Comparison of ENCODE assay signal across 8 cellular contexts in genomic region chr17:77066726-77067409, GRCh38.
DNase-seq lines count a peak whose midpoint lies in the region; ATAC-seq, FAIRE-seq and TF ChIP-seq lines count a peak whose summit lies in the region.
"Not testable (repeated sequence)": the region's sequence is repeated elsewhere in the genome, so short reads cannot be mapped to it uniquely, and the experiment has no call there.

No MANE protein-coding gene starts in this region.

- intact Hi-C loops in dorsolateral prefrontal cortex (cut with DNase I): loop anchor here in 1 of 2 donors (1.0 kb wide), 1 partner anchor 199 kb away; the partner anchor contains the start of gene MGAT5B
- intact Hi-C loops in sciatic nerve (cut with DNase I): not testable (repeated sequence)

- not testable (repeated sequence) for H3K27me3 ChIP-seq in dorsolateral prefrontal cortex

- H3K4me3 ChIP-seq in dorsolateral prefrontal cortex: not testable (repeated sequence)

- peak; percentile 72 for FAIRE-seq in GM12891 (lab: Jason Lieb, UNC)

- peak; percentile 80 for ATAC-seq in sciatic nerve

- DNase-seq in AG08396 (ENCODE audit: low spot score): peak; percentile 75
- not testable (repeated sequence) for DNase-seq in GM12891 (ENCODE audit: insufficient read length, low spot score)
- DNase-seq in NCI-H1105 treated with DMSO at 0.1 percent for 48 hours (lab: John Stamatoyannopoulos, UW): peak; percentile 64
- DNase-seq in RPMI8226: peak; percentile 70
- DNase-seq in activated CD8-positive, alpha-beta memory T cell treated with anti-CD3 and anti-CD28 coated beads, Interleukin-2, amount 50 U/mL, for 4 hours: peak; percentile 40
- peak in 7 of 10 donors; percentile 52 to 74 (median 68) for DNase-seq in dorsolateral prefrontal cortex
- peak; percentile 78 for DNase-seq in inferior parietal cortex (ENCODE audit: extremely low spot score)
- DNase-seq in sciatic nerve (ENCODE audit: low spot score): peak; percentile 77

- not testable (repeated sequence) for TF ChIP-seq POLR2A in GM12891 (IDR thresholded peaks at IDR 0.05; ENCODE audit: low read depth, low read length)

- peak; percentile 43 to 90 (median 79) for TF ChIP-seq CTCF in dorsolateral prefrontal cortex (IDR thresholded peaks at IDR 0.05 in 54 of 56, conservative IDR thresholded peaks at IDR 0.05 in 2 of 56; ENCODE audit: low read depth in 1 of 56, partially characterized antibody in 56 of 56)

- not testable (repeated sequence) for H3K27ac ChIP-seq in dorsolateral prefrontal cortex
